ENCODE assay signal across 1 cellular context in genomic region chr1:17538428-17539130, GRCh38.
A peak's percentile ranks its signal among the peaks of the same experiment; 100 is the strongest.
TF ChIP-seq lines count a peak whose summit lies in the region.

No MANE protein-coding gene starts in this region.

TF ChIP-seq in HEK293, 187 proteins besides CTCF, POLR2A, EP300 and RAD21 (continued from another document):
- TF ChIP-seq ZSCAN30 (tag by site-specific recombination; IDR thresholded peaks at IDR 0.05) (peak; percentile 38; the same call in 1 of the 2 replicates), ZBTB48 (tag by site-specific recombination; IDR thresholded peaks at IDR 0.05) (0 out of 2 replicates have a peak, but pooled peaks have one; percentile 19), ZNF114 (tag by site-specific recombination; IDR thresholded peaks at IDR 0.05) (no peak), ZBTB17 (tag by site-specific recombination; IDR thresholded peaks at IDR 0.05) (peak; percentile 44; the same call in 1 of the 2 replicates)
